In genomic region chr15:90221251-90221900, GRCh38 we compare ENCODE assay signal across 9 cellular contexts. TPM values are rescaled to one million over a fixed set of nuclear protein-coding genes. Genes with fewer than 3 reads are reported as not detected.
DNase-seq lines count a peak whose midpoint lies in the region; ATAC-seq and TF ChIP-seq lines count a peak whose summit lies in the region.
"Had no signal": no experiment of that assay in that cellular context is flagged by ENCODE, and none has a peak within 500 bp of the region (broad histone marks: within the 10 kb centered on the region; RNA-seq: fewer than 3 reads in every experiment).

No MANE protein-coding gene starts in this region.

- H3K36me3 Mint-ChIP-seq in CD8-positive, alpha-beta memory T cell: peaks cover 0 to 41% (median 4%) of the 10 kb centered on the region in 3 donors

- no peak overlapping the region for H3K4me3 Mint-ChIP-seq in CD8-positive, alpha-beta memory T cell

- ATAC-seq in Panc1 (peak; percentile 64), left lobe of liver (peak; percentile 96), HG02885 (IDR thresholded peaks at IDR 0.05; ENCODE audit: poor library complexity, unreplicated experiment) (no peak)

- no TSS peak for BruUV-seq in Panc1 (replicated peaks; lab: Mats Ljungman, UMichigan)

- intact Hi-C loops in Panc1 (cut with micrococcal nuclease; ENCODE audit: unreplicated experiment): no loop called here

- H3K27ac Mint-ChIP-seq in CD8-positive, alpha-beta memory T cell: peak overlapping the region in 1 of 8 donors; percentile 33

- POLR2A ChIA-PET in Panc1 (lab: Charles Lee): interaction anchor here (0.6 to 1.1 kb wide), 3 partner anchors 37 to 78 kb away, joined by 3 to 12 read pairs (median 5); no protein-coding TSS in a partner anchor
- POLR2A ChIA-PET in CD8-positive, alpha-beta memory T cell (lab: Charles Lee): no interaction called here

- H3K27ac ChIP-seq in Panc1 (ENCODE audit: low read length) (peak overlapping the region; percentile 99), cingulate gyrus (ENCODE audit: low read depth, low read length) (peak overlapping the region; percentile 13)
- H3K27ac ChIP-seq in CD8-positive, alpha-beta memory T cell (ENCODE audit: low read depth, low read length): no peak overlapping the region

- no peaks in the 10 kb centered on the region for H3K27me3 ChIP-seq in Panc1 (ENCODE audit: control insufficient read depth, insufficient read depth, low read length)
- H3K27me3 ChIP-seq in CD8-positive, alpha-beta memory T cell (ENCODE audit: insufficient read depth, low read length, poor library complexity, severe bottlenecking): no peaks in the 10 kb centered on the region

- H3K4me1 ChIP-seq in Panc1 (ENCODE audit: control insufficient read depth, insufficient read depth, low read length): peaks cover 96% of the 10 kb centered on the region
- H3K4me1 ChIP-seq in CD8-positive, alpha-beta memory T cell (ENCODE audit: insufficient read depth, low read length): no peaks in the 10 kb centered on the region

- H3K27me3 Mint-ChIP-seq in CD8-positive, alpha-beta memory T cell: no peaks in the 10 kb centered on the region

- H3K9me3 Mint-ChIP-seq in CD8-positive, alpha-beta memory T cell: no peaks in the 10 kb centered on the region

- CTCF ChIA-PET in Panc1 (lab: Charles Lee): interaction anchor here (0.6 to 1.2 kb wide), 9 partner anchors 9 to 323 kb away, joined by 3 to 5 read pairs (median 3); partner anchors contain the start of genes SEMA4B and TTLL13
- CTCF ChIA-PET in CD8-positive, alpha-beta memory T cell (lab: Charles Lee): interaction anchor here (0.9 to 1.9 kb wide), 10 partner anchors 9 to 122 kb away, joined by 3 to 10 read pairs (median 3); partner anchors contain the start of genes CIB1, GDPGP1 and SEMA4B

- peaks cover 6 to 17% (median 8%) of the 10 kb centered on the region in 3 donors for H3K4me1 Mint-ChIP-seq in CD8-positive, alpha-beta memory T cell

- no peak overlapping the region for H3K4me3 ChIP-seq in Panc1 (ENCODE audit: low read depth in 2 of 2, low read length in 2 of 2)
- no peak overlapping the region for H3K4me3 ChIP-seq in CD8-positive, alpha-beta memory T cell (ENCODE audit: low read length)

- in situ Hi-C loops in Panc1 (cut with HindIII; ENCODE audit: low pct_unique_long_range_greater_than_20kb, low sequenced_read_pairs): no loop called here

- H3K36me3 ChIP-seq in Panc1 (ENCODE audit: control insufficient read depth, insufficient read depth, low read length): peaks cover 34% of the 10 kb centered on the region
- no peaks in the 10 kb centered on the region for H3K36me3 ChIP-seq in CD8-positive, alpha-beta memory T cell (ENCODE audit: insufficient read depth, low read length)

- TF ChIP-seq CTCF in Panc1 (IDR thresholded peaks at IDR 0.05): no peak; the same call in 1 of the 2 replicates

- DNase-seq in Daoy (ENCODE audit: low read depth) (peak; percentile 82), HT1080 (ENCODE audit: low read depth) (peak; percentile 68), Panc1 (ENCODE audit: low read depth, low spot score) (no peak), left lobe of liver (ENCODE audit: low spot score) (peak; percentile 83), superior temporal gyrus (ENCODE audit: extremely low spot score) (peak; percentile 83)
- DNase-seq in CD8-positive, alpha-beta memory T cell: no peak

- H3K9me3 ChIP-seq in Panc1 (ENCODE audit: control insufficient read depth, insufficient read depth, low read depth, low read length): no peaks in the 10 kb centered on the region
- H3K9me3 ChIP-seq in CD8-positive, alpha-beta memory T cell (ENCODE audit: low read length): no peaks in the 10 kb centered on the region

RNA-seq across cellular contexts. Expression of gene CIB1, which starts 12.4 kb away (rescaled TPM):
- total RNA-seq in Daoy (2014; rRNA removed; shearing (Covaris generic)): 25.5 and 39.3 TPM in 2 replicates
- 44.5 and 65.7 TPM in 2 replicates for total RNA-seq in HT1080 (2014; rRNA removed; shearing (Covaris generic))
- polyA plus RNA-seq in HT1080 (2015; cell fraction: cytosol; rRNA removed): 68.5 and 86.5 TPM in 2 replicates
- polyA plus RNA-seq in HT1080 (2015; cell fraction: nucleus; rRNA removed): 34.1 and 47.6 TPM in 2 replicates
- total RNA-seq in Panc1 (2021; ENCODE audit: unreplicated experiment): 193 TPM
- polyA plus RNA-seq in Panc1 (2012; ENCODE audit: insufficient read length): 352 TPM
- 44.1 TPM for total RNA-seq in left lobe of liver
- 100 to 1,000 TPM; 162 to 166 TPM for total RNA-seq in CD8-positive, alpha-beta memory T cell
- polyA plus RNA-seq in CD8-positive, alpha-beta memory T cell: 251 TPM

RNA-seq across cellular contexts. Expression of gene GDPGP1, which starts 12.6 kb away (rescaled TPM):
- total RNA-seq in Daoy (2014; rRNA removed; shearing (Covaris generic)): 4.2 TPM in 2 replicates
- total RNA-seq in HT1080 (2014; rRNA removed; shearing (Covaris generic)): 6.3 and 6.4 TPM in 2 replicates
- 2.9 and 3.8 TPM in 2 replicates for polyA plus RNA-seq in HT1080 (2015; cell fraction: cytosol; rRNA removed)
- polyA plus RNA-seq in HT1080 (2015; cell fraction: nucleus; rRNA removed): 5.5 and 6.9 TPM in 2 replicates
- total RNA-seq in Panc1 (2021; ENCODE audit: unreplicated experiment) (22.8 TPM), left lobe of liver (5.6 TPM)
- 11.7 TPM for polyA plus RNA-seq in Panc1 (2012; ENCODE audit: insufficient read length)
- 10 to 100 TPM; 10.3 to 11.6 TPM for total RNA-seq in CD8-positive, alpha-beta memory T cell
- polyA plus RNA-seq in CD8-positive, alpha-beta memory T cell: 0.85 TPM

RNA-seq across cellular contexts. Expression of gene SEMA4B, which starts 20.2 kb away (rescaled TPM):
- total RNA-seq in Daoy (2014; rRNA removed; shearing (Covaris generic)): 16.2 and 31.4 TPM in 2 replicates
- 53.7 and 57.1 TPM in 2 replicates for total RNA-seq in HT1080 (2014; rRNA removed; shearing (Covaris generic))
- polyA plus RNA-seq in HT1080 (2015; cell fraction: cytosol; rRNA removed): 77.4 and 81.2 TPM in 2 replicates
- polyA plus RNA-seq in HT1080 (2015; cell fraction: nucleus; rRNA removed): 144 and 156 TPM in 2 replicates
- 600 TPM for total RNA-seq in Panc1 (2021; ENCODE audit: unreplicated experiment)
- 1,018 TPM for polyA plus RNA-seq in Panc1 (2012; ENCODE audit: insufficient read length)
- total RNA-seq in left lobe of liver: 23.7 TPM
- total RNA-seq in CD8-positive, alpha-beta memory T cell: 1 to 10 TPM; 6.9 to 8.8 TPM
- 10.1 TPM for polyA plus RNA-seq in CD8-positive, alpha-beta memory T cell

RNA-seq across cellular contexts. Expression of gene TTLL13, which starts 28.0 kb away (rescaled TPM):
- total RNA-seq in Daoy (2014; rRNA removed; shearing (Covaris generic)): 0.06 TPM in 1 of 2 replicates, not detected in the other
- total RNA-seq in HT1080 (2014; rRNA removed; shearing (Covaris generic)): not detected in 2 replicates
- polyA plus RNA-seq in HT1080 (2015; cell fraction: cytosol; rRNA removed): 0.09 TPM in 1 of 2 replicates, not detected in the other
- 0.14 and 0.19 TPM in 2 replicates for polyA plus RNA-seq in HT1080 (2015; cell fraction: nucleus; rRNA removed)
- total RNA-seq in Panc1 (2021; ENCODE audit: unreplicated experiment) (0.39 TPM), left lobe of liver (0.15 TPM)
- polyA plus RNA-seq in Panc1 (2012; ENCODE audit: insufficient read length): 0.17 TPM
- total RNA-seq in CD8-positive, alpha-beta memory T cell: under 1 TPM in 1 of 2 experiments, not detected in 1; 0.80 TPM
- polyA plus RNA-seq in CD8-positive, alpha-beta memory T cell: 0.17 TPM
- total RNA-seq: urinary bladder had no signal

RNA-seq across cellular contexts. Expression of gene NGRN, which starts 44.1 kb away (rescaled TPM):
- total RNA-seq in Daoy (2014; rRNA removed; shearing (Covaris generic)): 129 and 135 TPM in 2 replicates
- total RNA-seq in HT1080 (2014; rRNA removed; shearing (Covaris generic)): 65.3 and 82.5 TPM in 2 replicates
- 52.5 and 56.2 TPM in 2 replicates for polyA plus RNA-seq in HT1080 (2015; cell fraction: cytosol; rRNA removed)
- polyA plus RNA-seq in HT1080 (2015; cell fraction: nucleus; rRNA removed): 35.0 and 35.2 TPM in 2 replicates
- 137 TPM for total RNA-seq in Panc1 (2021; ENCODE audit: unreplicated experiment)
- polyA plus RNA-seq in Panc1 (2012; ENCODE audit: insufficient read length): 85.4 TPM
- total RNA-seq in left lobe of liver: 26.7 TPM
- 10 to 100 TPM; 34.1 to 36.0 TPM for total RNA-seq in CD8-positive, alpha-beta memory T cell
- 45.8 TPM for polyA plus RNA-seq in CD8-positive, alpha-beta memory T cell

Comparison
In these comparisons a context has a peak if more than half of its experiments do, and no peak if none do; other contexts are left out.
1. DNase-seq: peak in Daoy (single experiment), HT1080 (single experiment), left lobe of liver (single experiment) and superior temporal gyrus (single experiment); none in Panc1 (single experiment) and CD8-positive, alpha-beta memory T cell (0 of 5).
2. RNA of gene SEMA4B, which starts 20.2 kb away (total RNA-seq): 600 TPM in Panc1 (single experiment); 53.7 to 57.1 TPM in HT1080, 23.7 TPM in left lobe of liver (single experiment), 16.2 to 31.4 TPM in Daoy and 6.9 to 8.8 TPM in CD8-positive, alpha-beta memory T cell; every median in the first group is over 10 times any median in the second.